Comparison of ENCODE assay signal across 1 cellular context in genomic region chr19:52191374-52191773, GRCh38.
TF ChIP-seq lines count a peak whose summit lies in the region.

No MANE protein-coding gene starts in this region.

TF ChIP-seq in endothelial cell of umbilical vein, 7 proteins besides CTCF, POLR2A, EP300 and RAD21:
- no peak for TF ChIP-seq MAX (IDR thresholded peaks at IDR 0.05; ENCODE audit: insufficient read depth, insufficient read length)
- no peak for TF ChIP-seq JUN (IDR thresholded peaks at IDR 0.05; ENCODE audit: borderline replicate concordance, insufficient read depth, insufficient read length, low read depth)
- TF ChIP-seq POLR2AphosphoS5 (IDR thresholded peaks at IDR 0.05; ENCODE audit: insufficient read depth, low read depth, low read length): no peak
- no peak for TF ChIP-seq EZH2 (IDR thresholded peaks at IDR 0.05; ENCODE audit: borderline replicate concordance, low read depth, low read length, severe bottlenecking)
- TF ChIP-seq MYC (IDR thresholded peaks at IDR 0.05; ENCODE audit: low read depth, low read length): no peak
- TF ChIP-seq FOS (IDR thresholded peaks at IDR 0.05; ENCODE audit: borderline replicate concordance, insufficient read depth, low read length): no peak
- no peak for TF ChIP-seq GATA2 (IDR thresholded peaks at IDR 0.05; ENCODE audit: insufficient read depth, insufficient read length, low read depth, low read length)
